11 cellular contexts compared by ENCODE assay signal in the genomic region with DNA sequence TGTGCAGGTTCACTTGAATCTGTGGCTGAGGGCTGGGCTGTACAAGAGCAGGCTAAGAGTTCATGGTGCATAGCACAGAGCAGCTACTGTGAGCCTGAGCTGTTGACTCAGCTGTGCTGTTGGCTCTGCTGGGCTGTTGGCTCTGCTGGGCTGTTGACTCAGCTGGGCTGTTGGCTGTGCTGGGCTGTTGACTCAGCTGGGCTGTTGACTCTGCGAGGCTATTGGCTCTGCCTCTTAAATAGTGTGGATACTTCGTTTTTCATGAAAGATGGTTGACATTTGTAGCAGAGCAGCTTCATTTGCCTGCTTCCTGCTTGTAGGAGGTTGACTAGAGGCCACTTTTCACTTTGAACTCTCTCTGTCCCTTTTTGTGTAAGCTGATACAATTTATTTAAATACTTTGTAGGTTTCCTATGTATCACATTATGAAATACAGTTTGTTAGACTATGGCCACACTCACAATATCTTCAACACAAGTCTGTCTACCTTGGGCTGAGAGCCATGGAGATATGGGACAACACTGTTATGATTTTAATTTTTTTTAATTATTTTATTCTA. TPM values are rescaled to one million over a fixed set of nuclear protein-coding genes. Genes with fewer than 3 reads are reported as not detected.
DNase-seq lines count a peak whose midpoint lies in the region; ATAC-seq, FAIRE-seq and TF ChIP-seq lines count a peak whose summit lies in the region.
"Had no signal": no experiment of that assay in that cellular context is flagged by ENCODE, and none has a peak within 500 bp of the region (broad histone marks: within the 10 kb centered on the region; RNA-seq: fewer than 3 reads in every experiment).

No MANE protein-coding gene starts in this region.

- H3K4me1 Mint-ChIP-seq in WTC11 (peaks cover 30% of the 10 kb centered on the region), H9 (peaks cover 21% of the 10 kb centered on the region in 2 experiments)

- H3K79me2 ChIP-seq in H9 (ENCODE audit: insufficient read depth, low read length): no peaks in the 10 kb centered on the region

- TF ChIP-seq CTCF in WTC11 (IDR thresholded peaks at IDR 0.05): no peak
- no peak for TF ChIP-seq CTCF in kidney epithelial cell (IDR thresholded peaks at IDR 0.05; ENCODE audit: insufficient read depth, low read length, poor library complexity, severe bottlenecking)
- TF ChIP-seq CTCF in H9 (conservative IDR thresholded peaks at IDR 0.05): no peak

- H3K23ac ChIP-seq in H9 (ENCODE audit: insufficient read length, low read depth, low read length): no peak overlapping the region

- H3K79me1 ChIP-seq in H9 (ENCODE audit: insufficient read depth, low read depth, low read length, poor library complexity, severe bottlenecking): no peaks in the 10 kb centered on the region

- no peak overlapping the region for H3K18ac ChIP-seq in H9 (ENCODE audit: insufficient read length, low read depth, low read length)

- H2BK15ac ChIP-seq in H9 (ENCODE audit: low read depth, low read length): no peak overlapping the region

- no peak overlapping the region for H3K4me2 ChIP-seq in H9 (ENCODE audit: insufficient read depth, insufficient read length, low read length)

- POLR2A ChIA-PET in WTC11 (lab: Charles Lee): no interaction called here

- H2BK20ac ChIP-seq in H9 (ENCODE audit: low read depth, low read length, poor library complexity, severe bottlenecking): no peak overlapping the region

- H3K36me3 ChIP-seq in kidney epithelial cell (ENCODE audit: control insufficient read depth, insufficient read depth, low read length): no peaks in the 10 kb centered on the region

- no peak overlapping the region for H2BK12ac ChIP-seq in H9 (ENCODE audit: insufficient read length, low read depth, low read length)

- no peaks in the 10 kb centered on the region for H4K20me1 ChIP-seq in H9 (ENCODE audit: control insufficient read depth, insufficient read depth, insufficient read length)

- WGBS in H9 (ENCODE audit: extremely low coverage, insufficient read length, low lambda C conversion rate): no CpG with 5 or more reads among the region's 2 CpGs

- TF ChIP-seq POLR2A in H54 (IDR thresholded peaks at IDR 0.05; ENCODE audit: low read depth, low read length): no peak

- no peak overlapping the region for H3K27ac ChIP-seq in H9 (ENCODE audit: insufficient read length, low read depth, low read length)

- H3K27me3 Mint-ChIP-seq in WTC11 (ENCODE audit: low read depth) (peaks cover 3% of the 10 kb centered on the region), H9 (ENCODE audit: low read depth) (peaks cover 9% of the 10 kb centered on the region)

- no peak overlapping the region for H3K4me3 Mint-ChIP-seq in WTC11
- no peak overlapping the region for H3K4me3 Mint-ChIP-seq in H9
- H3K4me3 Mint-ChIP-seq: activated naive CD8-positive, alpha-beta T cell had no signal

- no peak overlapping the region for H4K91ac ChIP-seq in H9 (ENCODE audit: insufficient read length, low read depth, low read length)

- no peak overlapping the region for H3K4me3 ChIP-seq in kidney epithelial cell (ENCODE audit: low read depth, low read length)

- H3K36me3 Mint-ChIP-seq in WTC11 (peaks cover 11% of the 10 kb centered on the region), H9 (ENCODE audit: insufficient read depth in 1 of 3, low read depth in 3 of 3) (peaks cover 9 to 16% (median 10%) of the 10 kb centered on the region in 3 experiments)

- no peaks in the 10 kb centered on the region for H3K9me3 ChIP-seq in H9 (ENCODE audit: control insufficient read depth, low read depth, low read length)

- H3K27ac Mint-ChIP-seq in WTC11: no peak overlapping the region
- no peak overlapping the region for H3K27ac Mint-ChIP-seq in H9
- H3K27ac Mint-ChIP-seq: activated naive CD8-positive, alpha-beta T cell had no signal

- H3K9me3 Mint-ChIP-seq in WTC11 (peaks cover 16% of the 10 kb centered on the region), H9 (peaks cover 17 to 18% of the 10 kb centered on the region in 2 experiments)

- H3K56ac ChIP-seq in H9 (ENCODE audit: insufficient read length, low read depth, low read length): no peak overlapping the region

- H3K4ac ChIP-seq in H9 (ENCODE audit: low read depth, low read length): no peak overlapping the region

- H4K5ac ChIP-seq in H9 (ENCODE audit: insufficient read length, low read depth, low read length): no peak overlapping the region

- no peak overlapping the region for H3K14ac ChIP-seq in H9 (ENCODE audit: insufficient read depth, low read length)

- peaks cover 6% of the 10 kb centered on the region; the same call in 1 of the 2 replicates for H3K4me1 ChIP-seq in H9 (ENCODE audit: insufficient read depth, low read length)

- H2BK120ac ChIP-seq in H9 (ENCODE audit: low read depth, low read length, poor library complexity, severe bottlenecking): no peak overlapping the region

- H3K27me3 ChIP-seq in kidney epithelial cell (ENCODE audit: control insufficient read depth, insufficient read depth, low read length) (no peaks in the 10 kb centered on the region), H9 (ENCODE audit: insufficient read depth, low read length) (no peaks in the 10 kb centered on the region)

- no peak overlapping the region for H2AFZ ChIP-seq in H9 (ENCODE audit: low read length)

- CTCF ChIA-PET in WTC11 (lab: Charles Lee): interaction anchor here (0.6 to 1.4 kb wide), 5 partner anchors 15 to 113 kb away, joined by 3 to 4 read pairs (median 3); partner anchors contain the start of gene ABCA3

- DNase-seq in COLO668 (lab: John Stamatoyannopoulos, UW; ENCODE audit: unreplicated experiment): peak; percentile 93
- peak; percentile 18 for DNase-seq in M059J (ENCODE audit: low read depth)
- DNase-seq in WTC11 (ENCODE audit: low spot score): no peak
- DNase-seq in kidney epithelial cell (ENCODE audit: low read depth): peak; percentile 56
- no peak for DNase-seq in H54 (ENCODE audit: insufficient read length, low spot score)
- no peak for DNase-seq in activated CD4-positive, alpha-beta T cell treated with anti-CD3 and anti-CD28 coated beads, Interleukin-2, amount 50 U/mL, for 48 hours
- DNase-seq in H9: no peak
- DNase-seq: activated CD4-positive, alpha-beta T cell treated with anti-CD3 and anti-CD28 coated beads for 1 hour; COR-L47 had no signal

- no peak overlapping the region for H4K8ac ChIP-seq in H9 (replicated peaks; ENCODE audit: insufficient read length, low read depth, low read length)

- no peak overlapping the region for H3T11ph ChIP-seq in H9 (ENCODE audit: low read length)

- ATAC-seq in WTC11 (no peak), HG02642 (IDR thresholded peaks at IDR 0.05; ENCODE audit: poor library complexity, unreplicated experiment) (no peak)

- H3K9ac ChIP-seq in H9 (ENCODE audit: extremely low read depth, insufficient read length, low read length): no peak overlapping the region

- no peak for FAIRE-seq in H54 (lab: Jason Lieb, UNC)

- H3K23me2 ChIP-seq in H9 (ENCODE audit: insufficient read length, low read depth, low read length, poor library complexity, severe bottlenecking): no peaks in the 10 kb centered on the region

- H2BK5ac ChIP-seq in H9 (ENCODE audit: insufficient read length, low read length): no peak overlapping the region

- H2AK5ac ChIP-seq in H9 (ENCODE audit: insufficient read length, low read length): no peak overlapping the region

TF ChIP-seq in WTC11, 78 proteins besides CTCF, POLR2A, EP300 and RAD21 (continues in another document):
- no peak for TF ChIP-seq SMAD4 (CRISPR knock-in tag; IDR thresholded peaks at IDR 0.05)
- no peak for TF ChIP-seq CREB1 (CRISPR knock-in tag; IDR thresholded peaks at IDR 0.05)
- TF ChIP-seq ZNF263 (CRISPR knock-in tag; IDR thresholded peaks at IDR 0.05; ENCODE audit: low read depth): no peak
- no peak for TF ChIP-seq ZNF232 (CRISPR knock-in tag; IDR thresholded peaks at IDR 0.05)
- no peak for TF ChIP-seq NR1H2 (CRISPR knock-in tag; IDR thresholded peaks at IDR 0.05)
- 0 out of 2 replicates have a peak, but pooled peaks have one; percentile 7 for TF ChIP-seq GTF2I (CRISPR knock-in tag; conservative IDR thresholded peaks at IDR 0.05)
- no peak for TF ChIP-seq ARID4B (CRISPR knock-in tag; IDR thresholded peaks at IDR 0.05; ENCODE audit: borderline replicate concordance)
- TF ChIP-seq GABPB1 (CRISPR knock-in tag; IDR thresholded peaks at IDR 0.05): peak; percentile 15; the same call in 1 of the 2 replicates

RNA-seq across cellular contexts. Expression of gene CCNF, which starts 40.3 kb away (rescaled TPM):
- 34.3 and 53.2 TPM in 2 replicates for total RNA-seq in M059J (2014; rRNA removed; shearing (Covaris generic))
- total RNA-seq in WTC11 (2021) (53.5 to 65.7 TPM (median 54.7 TPM) in 3 replicates), kidney epithelial cell (7.4 and 8.6 TPM in 2 replicates), H9 (2021) (61.6 and 62.2 TPM in 2 replicates)

RNA-seq across cellular contexts. Expression of gene ABCA3, which starts 48.4 kb away (rescaled TPM):
- total RNA-seq in M059J (2014; rRNA removed; shearing (Covaris generic)): 0.84 and 1.4 TPM in 2 replicates
- total RNA-seq in WTC11 (2021) (12.1 to 16.8 TPM (median 15.9 TPM) in 3 replicates), kidney epithelial cell (32.1 and 36.3 TPM in 2 replicates), H9 (2021) (8.0 and 9.5 TPM in 2 replicates)

Comparison
In these comparisons a context has a peak if more than half of its experiments do, and no peak if none do; other contexts are left out.
1. DNase-seq: peak in COLO668 (single experiment), M059J (single experiment) and kidney epithelial cell (single experiment); none in WTC11 (single experiment), H54 (single experiment), activated CD4-positive, alpha-beta T cell treated with anti-CD3 and anti-CD28 coated beads, Interleukin-2, amount 50 U/mL, for 48 hours (0 of 2) and H9 (single experiment).